8 cellular contexts compared by ENCODE assay signal in the genomic region with DNA sequence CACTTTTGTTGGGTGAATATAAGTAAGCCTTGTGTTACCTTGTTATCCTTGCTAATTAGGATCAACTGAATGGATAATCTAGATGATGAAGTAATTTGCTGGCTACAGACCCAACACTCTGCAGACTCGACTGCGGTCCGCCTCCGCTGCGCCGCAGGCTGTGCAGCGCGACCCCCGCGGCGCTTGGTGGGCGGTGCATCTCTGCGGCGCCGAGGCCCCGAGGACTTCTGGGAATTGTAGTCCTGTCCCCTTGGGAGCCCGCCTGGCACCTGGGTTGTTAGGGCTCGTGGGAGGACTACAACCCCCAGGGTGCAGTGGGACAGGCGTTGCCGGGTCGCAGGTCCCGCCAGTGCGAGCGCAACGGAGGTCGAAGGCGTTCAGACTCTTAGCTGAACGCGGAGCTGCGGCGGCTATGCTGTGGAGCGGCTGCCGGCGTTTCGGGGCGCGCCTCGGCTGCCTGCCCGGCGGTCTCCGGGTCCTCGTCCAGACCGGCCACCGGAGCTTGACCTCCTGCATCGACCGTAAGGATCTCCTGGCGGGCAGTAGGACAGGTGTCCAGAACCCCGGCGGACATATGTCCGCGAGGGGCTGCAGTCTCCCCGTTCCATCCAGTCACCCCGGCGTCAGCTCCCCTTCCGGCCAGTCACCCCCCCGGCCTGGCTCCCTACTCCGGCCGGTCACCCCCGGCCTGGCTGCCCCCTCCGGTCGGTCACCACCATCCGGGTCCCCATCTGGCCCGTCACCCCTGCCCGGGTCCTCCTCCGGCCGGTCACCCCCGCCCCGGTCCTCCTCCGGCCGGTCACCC. TPM values are rescaled to one million over a fixed set of nuclear protein-coding genes. Genes with fewer than 3 reads are reported as not detected.
A peak's percentile ranks its signal among the peaks of the same experiment; 100 is the strongest.
DNase-seq lines count a peak whose midpoint lies in the region; ATAC-seq and TF ChIP-seq lines count a peak whose summit lies in the region.

A gene (plus strand): TSS at position 380 of the 805 bp plus-strand sequence. CDS start 33 bp downstream, at position 413.
A gene (minus strand): TSS at position 164 of the 805 bp plus-strand sequence. CDS start 470 bp downstream, outside the sequence.

- peak; percentile 81 for TF ChIP-seq POLR2A in erythroblast (IDR thresholded peaks at IDR 0.05; ENCODE audit: low read length)

- ATAC-seq in GM21717 (IDR thresholded peaks at IDR 0.05; ENCODE audit: unreplicated experiment): peak; percentile 100

- H3K9ac ChIP-seq in muscle layer of colon (ENCODE audit: low read length): peak within 1 kb of the TSS; percentile 62

- H3K36me3 ChIP-seq in muscle layer of colon (ENCODE audit: insufficient read depth, low read length): peaks cover 41% of the 10 kb centered on the region

- H3K4me3 ChIP-seq in muscle layer of colon (ENCODE audit: low read depth in 1 of 2, low read length in 2 of 2): peak within 1 kb of the TSS; percentile 83 to 99

- peaks cover 47% of the 10 kb centered on the region for H3K4me1 Mint-ChIP-seq in activated T-cell treated with anti-CD3 and anti-CD28 coated beads, Interleukin-2, amount 50 U/mL, for 24 hours (ENCODE audit: low read depth)

- no peaks in the 10 kb centered on the region for H3K9me3 Mint-ChIP-seq in activated T-cell treated with anti-CD3 and anti-CD28 coated beads, Interleukin-2, amount 50 U/mL, for 24 hours

- DNase-seq in DMS53 treated with DMSO at 0.1 percent for 48 hours (lab: John Stamatoyannopoulos, UW; ENCODE audit: unreplicated experiment): peak; percentile 93
- DNase-seq in KBM-7: peak; percentile 97
- peak; percentile 94 for DNase-seq in activated T-cell treated with anti-CD3 and anti-CD28 coated beads, Interleukin-2, amount 50 U/mL, for 24 hours
- peak; percentile 96 to 98 for DNase-seq in erythroblast (lab: John Stamatoyannopoulos, UW)
- DNase-seq in stimulated activated CD8-positive, alpha-beta memory T cell treated with anti-CD3 and anti-CD28 coated beads, Interleukin-7, amount 100 ng/mL, for 24 hours (ENCODE audit: low read depth): peak; percentile 85

- in situ Hi-C loops in KBM-7 (cut with MboI; ENCODE audit: low pct_unique_long_range_greater_than_20kb, low sequenced_read_pairs): no loop called here

- H3K4me3 Mint-ChIP-seq in activated T-cell treated with anti-CD3 and anti-CD28 coated beads, Interleukin-2, amount 50 U/mL, for 24 hours: peak within 1 kb of the TSS; percentile 86

- peak within 1 kb of the TSS; percentile 73 for H3K27ac ChIP-seq in muscle layer of colon (ENCODE audit: low read depth, low read length)

- no peaks in the 10 kb centered on the region for H3K27me3 Mint-ChIP-seq in activated T-cell treated with anti-CD3 and anti-CD28 coated beads, Interleukin-2, amount 50 U/mL, for 24 hours

- H3K9me3 ChIP-seq in muscle layer of colon (ENCODE audit: low read length): no peaks in the 10 kb centered on the region

- H3K36me3 Mint-ChIP-seq in activated T-cell treated with anti-CD3 and anti-CD28 coated beads, Interleukin-2, amount 50 U/mL, for 24 hours (ENCODE audit: low read depth): peaks cover 71% of the 10 kb centered on the region

- H3K27me3 ChIP-seq in muscle layer of colon (ENCODE audit: control insufficient read depth in 1 of 2, insufficient read depth in 2 of 2, low read length in 2 of 2): no peaks in the 10 kb centered on the region

- H3K27ac Mint-ChIP-seq in activated T-cell treated with anti-CD3 and anti-CD28 coated beads, Interleukin-2, amount 50 U/mL, for 24 hours: peak within 1 kb of the TSS; percentile 88

- H3K4me1 ChIP-seq in muscle layer of colon (ENCODE audit: insufficient read depth, low read length): peaks cover 15% of the 10 kb centered on the region

TF ChIP-seq in PFSK-1, 5 proteins besides CTCF, POLR2A, EP300 and RAD21:
- TF ChIP-seq POLR2AphosphoS5 (IDR thresholded peaks at IDR 0.05; ENCODE audit: low read depth, low read length) (peak; percentile 94), SIN3A (IDR thresholded peaks at IDR 0.05; ENCODE audit: borderline replicate concordance, insufficient read depth, low read length) (no peak), FOXP2 (optimal IDR thresholded peaks at IDR 0.05; ENCODE audit: borderline replicate concordance, extremely low read depth, extremely low read length, insufficient read depth) (peak; percentile 80), TAF1 (IDR thresholded peaks at IDR 0.05; ENCODE audit: borderline replicate concordance, insufficient read depth, low read length) (peak; percentile 72; the same call in 1 of the 2 replicates)
- TF ChIP-seq, protein P1, sequence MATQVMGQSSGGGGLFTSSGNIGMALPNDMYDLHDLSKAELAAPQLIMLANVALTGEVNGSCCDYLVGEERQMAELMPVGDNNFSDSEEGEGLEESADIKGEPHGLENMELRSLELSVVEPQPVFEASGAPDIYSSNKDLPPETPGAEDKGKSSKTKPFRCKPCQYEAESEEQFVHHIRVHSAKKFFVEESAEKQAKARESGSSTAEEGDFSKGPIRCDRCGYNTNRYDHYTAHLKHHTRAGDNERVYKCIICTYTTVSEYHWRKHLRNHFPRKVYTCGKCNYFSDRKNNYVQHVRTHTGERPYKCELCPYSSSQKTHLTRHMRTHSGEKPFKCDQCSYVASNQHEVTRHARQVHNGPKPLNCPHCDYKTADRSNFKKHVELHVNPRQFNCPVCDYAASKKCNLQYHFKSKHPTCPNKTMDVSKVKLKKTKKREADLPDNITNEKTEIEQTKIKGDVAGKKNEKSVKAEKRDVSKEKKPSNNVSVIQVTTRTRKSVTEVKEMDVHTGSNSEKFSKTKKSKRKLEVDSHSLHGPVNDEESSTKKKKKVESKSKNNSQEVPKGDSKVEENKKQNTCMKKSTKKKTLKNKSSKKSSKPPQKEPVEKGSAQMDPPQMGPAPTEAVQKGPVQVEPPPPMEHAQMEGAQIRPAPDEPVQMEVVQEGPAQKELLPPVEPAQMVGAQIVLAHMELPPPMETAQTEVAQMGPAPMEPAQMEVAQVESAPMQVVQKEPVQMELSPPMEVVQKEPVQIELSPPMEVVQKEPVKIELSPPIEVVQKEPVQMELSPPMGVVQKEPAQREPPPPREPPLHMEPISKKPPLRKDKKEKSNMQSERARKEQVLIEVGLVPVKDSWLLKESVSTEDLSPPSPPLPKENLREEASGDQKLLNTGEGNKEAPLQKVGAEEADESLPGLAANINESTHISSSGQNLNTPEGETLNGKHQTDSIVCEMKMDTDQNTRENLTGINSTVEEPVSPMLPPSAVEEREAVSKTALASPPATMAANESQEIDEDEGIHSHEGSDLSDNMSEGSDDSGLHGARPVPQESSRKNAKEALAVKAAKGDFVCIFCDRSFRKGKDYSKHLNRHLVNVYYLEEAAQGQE (IDR thresholded peaks at IDR 0.05; ENCODE audit: insufficient read depth in 1 of 2, low read depth in 2 of 2, low read length in 2 of 2): no peak
TF ChIP-seq in PFSK-1: peak in this region for 3.

RNA-seq across cellular contexts. Expression of the first gene that starts in this region (rescaled TPM):
- polyA plus RNA-seq in PFSK-1 (2012; ENCODE audit: insufficient read length, low read depth): 16.5 TPM

RNA-seq across cellular contexts. Expression of the second gene that starts in this region (rescaled TPM):
- 18.2 TPM for polyA plus RNA-seq in PFSK-1 (2012; ENCODE audit: insufficient read length, low read depth)

Comparison
In these comparisons a context has a peak if more than half of its experiments do, and no peak if none do; other contexts are left out.
1. Peak in every context shown above with its lines: DNase-seq, ATAC-seq, H3K4me3 ChIP-seq and H3K27ac ChIP-seq.